In the genomic region with DNA sequence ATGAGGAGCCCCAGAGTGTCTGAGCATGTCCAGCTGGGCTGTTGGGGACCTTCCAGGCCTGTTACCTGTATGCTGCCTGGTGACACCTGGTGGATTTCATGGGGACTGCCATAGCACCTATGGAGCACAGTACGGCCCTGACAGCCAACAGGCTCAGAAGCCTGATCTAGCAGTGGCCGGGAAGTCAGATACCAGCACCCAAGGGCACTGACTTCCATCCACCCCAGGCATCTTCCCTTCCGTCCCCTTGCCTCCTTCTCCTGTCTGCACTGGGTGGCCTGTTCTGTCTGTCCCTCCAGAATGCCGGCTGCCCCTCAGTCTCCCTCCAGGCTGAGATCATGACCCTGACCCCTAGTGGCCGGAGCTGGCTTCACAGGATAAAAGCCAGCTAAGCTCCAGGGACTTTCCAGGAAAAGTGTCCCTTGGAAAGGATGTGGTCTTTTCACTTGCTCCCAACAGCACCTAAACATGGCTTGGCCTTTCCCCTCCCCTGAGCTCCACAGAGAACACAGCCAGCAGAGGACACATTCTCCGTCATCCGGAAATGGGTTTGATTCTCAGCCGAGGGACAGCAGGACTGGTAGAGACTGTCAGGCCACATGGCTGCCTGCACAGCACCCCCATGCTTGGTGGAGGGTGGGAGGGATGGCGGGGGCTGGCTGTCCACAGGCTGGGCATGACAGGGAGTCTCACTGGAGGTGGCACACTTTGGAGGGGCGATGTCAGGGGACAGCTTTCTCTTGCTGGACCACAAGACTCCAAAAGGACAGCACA, we compare ENCODE assay signal across 8 cellular contexts. TPM values are rescaled to one million over a fixed set of nuclear protein-coding genes. Genes with fewer than 3 reads are reported as not detected.
DNase-seq lines count a peak whose midpoint lies in the region; ATAC-seq, FAIRE-seq and TF ChIP-seq lines count a peak whose summit lies in the region.

No MANE protein-coding gene starts in this region.

- peak overlapping the region; percentile 51 for H3K4me2 ChIP-seq in OCI-LY7 (ENCODE audit: low read length)

- no peaks in the 10 kb centered on the region for H3K9me2 ChIP-seq in OCI-LY7 (ENCODE audit: insufficient read depth, low read length)

- peaks cover 14% of the 10 kb centered on the region for H3K36me3 Mint-ChIP-seq in activated naive CD8-positive, alpha-beta T cell treated with anti-CD3 and anti-CD28 coated beads, Interleukin-2, amount 10 ng/mL, durations not matched to agents 7 days and 5 days

- BruUV-seq in OCI-LY7 (replicated peaks; lab: Mats Ljungman, UMichigan): no TSS peak

- POLR2A ChIA-PET in HEK293T (lab: Yijun Ruan, JAX): interaction anchor here (1.1 to 2.7 kb wide), 2 partner anchors 9 to 219 kb away, joined by 3 to 22 read pairs; a partner anchor contains a TSS
- POLR2A ChIA-PET in OCI-LY7 (lab: Charles Lee): interaction anchor here (1.3 kb wide), 1 partner anchor 10 kb away, joined by 8 read pairs; a partner anchor contains a TSS
- POLR2A ChIA-PET in activated naive CD8-positive, alpha-beta T cell treated with anti-CD3 and anti-CD28 coated beads, Interleukin-2, amount 10 ng/mL, durations not matched to agents 7 days and 5 days (lab: Charles Lee): interaction anchor here (2.6 kb wide), 1 partner anchor 10 kb away, joined by 31 read pairs; a partner anchor contains a TSS

- FAIRE-seq in small intestine (lab: Jason Lieb, UNC): no peak

- peak overlapping the region; percentile 61 for H3K27ac Mint-ChIP-seq in activated naive CD8-positive, alpha-beta T cell treated with anti-CD3 and anti-CD28 coated beads, Interleukin-2, amount 10 ng/mL, durations not matched to agents 7 days and 5 days

- no peak overlapping the region for H2AFZ ChIP-seq in OCI-LY7 (ENCODE audit: low read length)

- H3K27me3 Mint-ChIP-seq in activated naive CD8-positive, alpha-beta T cell treated with anti-CD3 and anti-CD28 coated beads, Interleukin-2, amount 10 ng/mL, durations not matched to agents 7 days and 5 days: no peaks in the 10 kb centered on the region

- H3K4me1 Mint-ChIP-seq in activated naive CD8-positive, alpha-beta T cell treated with anti-CD3 and anti-CD28 coated beads, Interleukin-2, amount 10 ng/mL, durations not matched to agents 7 days and 5 days: peaks cover 9% of the 10 kb centered on the region

- H3K27ac ChIP-seq in OCI-LY7 (ENCODE audit: low read depth, low read length, poor library complexity, severe bottlenecking) (no peak overlapping the region), small intestine (ENCODE audit: low read depth in 1 of 2, low read length in 1 of 2) (no peak overlapping the region)

- H3K79me2 ChIP-seq in OCI-LY7 (ENCODE audit: insufficient read depth, low read depth, low read length): no peaks in the 10 kb centered on the region

- H4K20me1 ChIP-seq in OCI-LY7 (ENCODE audit: insufficient read depth, low read length): 0 out of 2 replicates have a peak, but pooled peaks cover 5% of the 10 kb centered on the region

- peak; percentile 68 for DNase-seq in EH (ENCODE audit: low read depth)
- DNase-seq in HEK293T (ENCODE audit: extremely low spot score): peak; percentile 73
- DNase-seq in OCI-LY7 (ENCODE audit: low spot score): peak; percentile 76
- peak; percentile 75 for DNase-seq in activated naive CD8-positive, alpha-beta T cell treated with anti-CD3 and anti-CD28 coated beads, Interleukin-2, amount 10 ng/mL, durations not matched to agents 7 days and 5 days
- DNase-seq in hepatic stellate cell (ENCODE audit: low spot score): peak; percentile 72
- peak; percentile 76 for DNase-seq in small intestine
- no peak for DNase-seq in MV-4-11 (lab: John Stamatoyannopoulos, UW)
- no peak for DNase-seq in C1 segment of cervical spinal cord (lab: John Stamatoyannopoulos, UW)

- CTCF ChIA-PET in HEK293T (lab: Yijun Ruan, JAX) (interaction anchor here (0.6 to 3.0 kb wide), 10 partner anchors 10 to 469 kb away, joined by 3 to 21 read pairs (median 3); a partner anchor contains a TSS), OCI-LY7 (lab: Charles Lee; ENCODE audit: unreplicated experiment) (interaction anchor here (1.5 kb wide), 1 partner anchor 9 kb away, joined by 5 read pairs; a partner anchor contains a TSS)

- TF ChIP-seq CTCF in OCI-LY7 (conservative IDR thresholded peaks at IDR 0.05; ENCODE audit: low read length): peak; percentile 92

- no peaks in the 10 kb centered on the region for H3K27me3 ChIP-seq in small intestine (ENCODE audit: control insufficient read depth in 2 of 2, insufficient read depth in 2 of 2, low read length in 2 of 2)

- peak; percentile 86 for ATAC-seq in activated naive CD8-positive, alpha-beta T cell treated with anti-CD3 and anti-CD28 coated beads, Interleukin-2, amount 10 ng/mL, durations not matched to agents 7 days and 5 days (ENCODE audit: low read depth)

- H3K4me3 Mint-ChIP-seq in activated naive CD8-positive, alpha-beta T cell treated with anti-CD3 and anti-CD28 coated beads, Interleukin-2, amount 10 ng/mL, durations not matched to agents 7 days and 5 days: peak overlapping the region; percentile 66

- H3K36me3 ChIP-seq in OCI-LY7 (ENCODE audit: insufficient read depth, low read length) (peaks cover 27% of the 10 kb centered on the region), small intestine (ENCODE audit: control insufficient read depth in 2 of 2, insufficient read depth in 2 of 2, low read length in 2 of 2) (no peaks in the 10 kb centered on the region)

- WGBS in small intestine, 3 donors: 13 to 20% (median 16%) methylated on average over 10 of the region's 10 CpGs

- H3K9me3 ChIP-seq in OCI-LY7 (ENCODE audit: low read length) (no peaks in the 10 kb centered on the region), small intestine (ENCODE audit: control insufficient read depth, low read depth) (no peaks in the 10 kb centered on the region)

- H3K4me3 ChIP-seq in OCI-LY7 (ENCODE audit: low read depth, low read length, poor library complexity, severe bottlenecking): no peak overlapping the region
- H3K4me3 ChIP-seq in small intestine (ENCODE audit: low read depth in 1 of 2, low read length in 2 of 2): no peak overlapping the region

- H3K9me3 Mint-ChIP-seq in activated naive CD8-positive, alpha-beta T cell treated with anti-CD3 and anti-CD28 coated beads, Interleukin-2, amount 10 ng/mL, durations not matched to agents 7 days and 5 days: no peaks in the 10 kb centered on the region

- intact Hi-C loops in OCI-LY7 (cut with micrococcal nuclease; ENCODE audit: unreplicated experiment): loop anchor here (5.0 to 10.0 kb wide), 2 partner anchors 472 to 674 kb away; a partner anchor contains a TSS

- peaks cover 11% of the 10 kb centered on the region for H3K4me1 ChIP-seq in OCI-LY7 (ENCODE audit: insufficient read depth, low read length, poor library complexity, severe bottlenecking)
- H3K4me1 ChIP-seq in small intestine (ENCODE audit: control insufficient read depth in 2 of 2, insufficient read depth in 1 of 2, low read depth in 1 of 2, low read length in 1 of 2): no peaks in the 10 kb centered on the region

TF ChIP-seq in HEK293T, 16 proteins besides CTCF, POLR2A, EP300 and RAD21:
- TF ChIP-seq HDGF (IDR thresholded peaks at IDR 0.05; ENCODE audit: borderline replicate concordance): 0 out of 2 replicates have a peak, but pooled peaks have one; percentile 54
- TF ChIP-seq, protein P1, sequence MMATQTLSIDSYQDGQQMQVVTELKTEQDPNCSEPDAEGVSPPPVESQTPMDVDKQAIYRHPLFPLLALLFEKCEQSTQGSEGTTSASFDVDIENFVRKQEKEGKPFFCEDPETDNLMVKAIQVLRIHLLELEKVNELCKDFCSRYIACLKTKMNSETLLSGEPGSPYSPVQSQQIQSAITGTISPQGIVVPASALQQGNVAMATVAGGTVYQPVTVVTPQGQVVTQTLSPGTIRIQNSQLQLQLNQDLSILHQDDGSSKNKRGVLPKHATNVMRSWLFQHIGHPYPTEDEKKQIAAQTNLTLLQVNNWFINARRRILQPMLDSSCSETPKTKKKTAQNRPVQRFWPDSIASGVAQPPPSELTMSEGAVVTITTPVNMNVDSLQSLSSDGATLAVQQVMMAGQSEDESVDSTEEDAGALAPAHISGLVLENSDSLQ (IDR thresholded peaks at IDR 0.05): no peak; the same call in 1 of the 2 replicates

RNA-seq across cellular contexts. Expression of a gene that starts 9.5 kb away (rescaled TPM):
- total RNA-seq in OCI-LY7 (2014; rRNA removed; shearing (Covaris generic)): 3,737 and 4,080 TPM in 2 replicates
- 2,562 and 2,567 TPM in 2 replicates for total RNA-seq in OCI-LY7 (2022)
- total RNA-seq in activated naive CD8-positive, alpha-beta T cell treated with anti-CD3 and anti-CD28 coated beads, Interleukin-2, amount 10 ng/mL, durations not matched to agents 7 days and 5 days: 1,000 to 10,000 TPM; 1,491 to 1,514 TPM
- polyA plus RNA-seq in small intestine: 1,000 to 10,000 TPM; 1,800 to 5,833 (median 3,687) TPM

Comparison
In these comparisons a context has a peak if more than half of its experiments do, and no peak if none do; other contexts are left out.
1. DNase-seq: peak in EH (single experiment), HEK293T (single experiment), OCI-LY7 (single experiment), activated naive CD8-positive, alpha-beta T cell treated with anti-CD3 and anti-CD28 coated beads, Interleukin-2, amount 10 ng/mL, durations not matched to agents 7 days and 5 days (single experiment), hepatic stellate cell (single experiment) and small intestine (single experiment); none in MV-4-11 (single experiment) and C1 segment of cervical spinal cord (0 of 14).